In the genomic region with DNA sequence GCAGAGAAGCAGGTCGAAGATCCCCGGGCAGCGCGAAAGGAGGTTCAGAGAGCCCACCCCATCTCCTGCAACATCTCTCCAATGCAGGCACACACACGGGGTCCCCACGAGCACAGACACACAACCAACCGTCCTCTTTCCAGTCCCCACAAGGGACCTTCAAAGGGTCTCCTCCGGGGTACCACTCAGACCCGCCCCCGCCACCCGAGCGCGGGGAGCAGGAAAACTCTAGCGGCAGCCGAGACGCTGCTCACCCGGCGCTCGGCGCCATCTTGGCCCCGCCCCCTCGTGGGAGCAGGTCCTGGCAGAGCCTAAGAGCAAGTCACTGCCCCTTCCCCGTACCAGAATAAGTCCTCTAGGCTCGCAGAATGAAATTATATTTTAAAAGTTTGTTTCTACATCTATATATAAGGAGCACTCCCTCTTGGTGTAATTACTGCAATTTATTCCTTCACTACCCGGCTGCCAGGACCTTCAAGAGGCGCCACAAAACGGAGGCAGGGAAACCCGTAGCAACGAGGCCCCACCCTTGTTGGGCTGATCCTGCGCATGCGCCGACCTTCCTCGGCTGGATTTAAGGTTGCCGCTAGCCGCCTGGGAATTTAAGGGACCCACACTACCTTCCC, we compare ENCODE assay signal across 8 cellular contexts. TPM values are rescaled to one million over a fixed set of nuclear protein-coding genes. Genes with fewer than 3 reads are reported as not detected.
A peak's percentile ranks its signal among the peaks of the same experiment; 100 is the strongest.
DNase-seq lines count a peak whose midpoint lies in the region; ATAC-seq lines count a peak whose summit lies in the region.

Gene CNPY4 (plus strand): TSS at position 560 of the 626 bp plus-strand sequence. CDS start 111 bp downstream, outside the sequence.
Gene TAF6 (minus strand): TSS at position 284 of the 626 bp plus-strand sequence. CDS start 5,149 bp downstream, outside the sequence.

- peak within 1 kb of the TSS; percentile 10 for H3K9ac ChIP-seq in rectal smooth muscle tissue (ENCODE audit: low read length)

- no peaks in the 10 kb centered on the region for H3K36me3 ChIP-seq in rectal smooth muscle tissue (ENCODE audit: control insufficient read depth, insufficient read depth, low read length)
- H3K36me3 ChIP-seq in aorta (ENCODE audit: control insufficient read depth in 1 of 2, insufficient read depth in 2 of 2, low read length in 1 of 2): no peaks in the 10 kb centered on the region

- H3K4me1 ChIP-seq in right cardiac atrium (ENCODE audit: control insufficient read depth, insufficient read depth, low read length): peaks cover 6% of the 10 kb centered on the region
- peaks cover 3% of the 10 kb centered on the region for H3K4me1 ChIP-seq in rectal smooth muscle tissue (ENCODE audit: control insufficient read depth, insufficient read depth, low read length)
- H3K4me1 ChIP-seq in aorta (ENCODE audit: control insufficient read depth in 1 of 2, insufficient read depth in 2 of 2, low read length in 2 of 2): peaks cover 0 to 2% of the 10 kb centered on the region in 2 donors

- DNase-seq in NCI-H1930 (lab: John Stamatoyannopoulos, UW): peak; percentile 95 to 96
- peak; percentile 69 to 96 (median 90) for DNase-seq in anterior cingulate cortex (lab: John Stamatoyannopoulos, UW)
- DNase-seq in right cardiac atrium: peak; percentile 96 to 99 (median 98)
- peak; percentile 97 to 99 for DNase-seq in aorta

- intact Hi-C loops in T-helper 2 cell treated with Interferon-gamma antibody and Interleukin-4, amounts not matched to agents 100 ng/mL and 5 ng/mL, for 36 hours (cut with micrococcal nuclease): loop anchor here (1.0 kb wide), 2 partner anchors 8 to 18 kb away; partner anchors contain the start of genes AP4M1 and MCM7
- intact Hi-C loops in right cardiac atrium (cut with DNase I): no loop called here
- intact Hi-C loops in aorta (cut with DNase I): loop anchor here in 1 of 2 donors (2.0 kb wide), 1 partner anchor 18 kb away; the partner anchor contains the start of genes AP4M1 and MCM7

- under 1% methylated on average over 35 of the region's 35 CpGs for WGBS in right cardiac atrium
- WGBS in aorta, 2 donors: 0% methylated on average over 35 of the region's 35 CpGs

- no peaks in the 10 kb centered on the region for H3K27me3 ChIP-seq in right cardiac atrium (ENCODE audit: control insufficient read depth, insufficient read depth)
- no peaks in the 10 kb centered on the region for H3K27me3 ChIP-seq in rectal smooth muscle tissue (ENCODE audit: control insufficient read depth, insufficient read depth, low read length)
- H3K27me3 ChIP-seq in aorta (ENCODE audit: control insufficient read depth in 1 of 2, insufficient read depth in 2 of 2, low read length in 1 of 2): no peaks in the 10 kb centered on the region

- ATAC-seq in GM18499 (IDR thresholded peaks at IDR 0.05; ENCODE audit: insufficient read depth, unreplicated experiment): peak; percentile 72
- peak; percentile 75 for ATAC-seq in HG02943 (IDR thresholded peaks at IDR 0.05; ENCODE audit: low read depth, unreplicated experiment)
- peak; percentile 94 for ATAC-seq in right cardiac atrium
- peak; percentile 97 for ATAC-seq in aorta (ENCODE audit: low FRiP score)

- H3K4me3 ChIP-seq in right cardiac atrium (ENCODE audit: low read length) (peak within 1 kb of the TSS; percentile 54), rectal smooth muscle tissue (ENCODE audit: low read length) (peak within 1 kb of the TSS; percentile 80), aorta (ENCODE audit: low read length in 2 of 2) (peak within 1 kb of the TSS; percentile 71 to 73)

- H3K27ac ChIP-seq in right cardiac atrium (ENCODE audit: low read length): peak within 1 kb of the TSS; percentile 93
- H3K27ac ChIP-seq in rectal smooth muscle tissue (ENCODE audit: low read depth, low read length): peak within 1 kb of the TSS; percentile 82
- peak within 1 kb of the TSS in 1 of 2 donors; percentile 29 for H3K27ac ChIP-seq in aorta (ENCODE audit: low read depth in 1 of 2, low read length in 2 of 2)

- H3K9me3 ChIP-seq in right cardiac atrium (ENCODE audit: control insufficient read depth, low read length) (no peaks in the 10 kb centered on the region), aorta (ENCODE audit: control insufficient read depth, low read length) (no peaks in the 10 kb centered on the region)

RNA-seq across cellular contexts. Expression of gene CNPY4, which starts in this region (rescaled TPM):
- 29.5 and 30.1 TPM in 2 replicates for total RNA-seq in T-helper 2 cell treated with Interferon-gamma antibody and Interleukin-4, amounts not matched to agents 100 ng/mL and 5 ng/mL, for 36 hours
- total RNA-seq in right cardiac atrium (10 to 100 TPM in 3 of 4 donors, 1 to 10 TPM in 1; 9.1 to 14.7 (median 12.1) TPM), aorta (10 to 100 TPM; 14.0 to 29.5 TPM)
- polyA plus RNA-seq in right cardiac atrium (13.9 TPM), aorta (10 to 100 TPM; 17.2 to 35.0 TPM)

RNA-seq across cellular contexts. Expression of gene TAF6, which starts in this region (rescaled TPM):
- 63.0 and 67.4 TPM in 2 replicates for total RNA-seq in T-helper 2 cell treated with Interferon-gamma antibody and Interleukin-4, amounts not matched to agents 100 ng/mL and 5 ng/mL, for 36 hours
- 10 to 100 TPM; 29.7 to 37.7 (median 32.9) TPM for total RNA-seq in right cardiac atrium
- 33.9 TPM for polyA plus RNA-seq in right cardiac atrium
- total RNA-seq in aorta: 10 to 100 TPM; 31.7 to 38.7 TPM
- polyA plus RNA-seq in aorta: 10 to 100 TPM; 24.2 to 39.3 TPM
